11 cellular contexts compared by ENCODE assay signal in genomic region chr1:42947965-42948732, GRCh38. TPM values are rescaled to one million over a fixed set of nuclear protein-coding genes. Genes with fewer than 3 reads are reported as not detected.
DNase-seq lines count a peak whose midpoint lies in the region; ATAC-seq and TF ChIP-seq lines count a peak whose summit lies in the region.
"Had no signal": no experiment of that assay in that cellular context is flagged by ENCODE, and none has a peak within 500 bp of the region (broad histone marks: within the 10 kb centered on the region; RNA-seq: fewer than 3 reads in every experiment).

No MANE protein-coding gene starts in this region.

- intact Hi-C loops in CD4-positive, alpha-beta memory T cell (cut with micrococcal nuclease) = no loop called here
- intact Hi-C loops in mammary epithelial cell (cut with micrococcal nuclease) = no loop called here

- no peaks in the 10 kb centered on the region for H3K9me3 Mint-ChIP-seq in CD4-positive, alpha-beta memory T cell
- no peaks in the 10 kb centered on the region for H3K9me3 Mint-ChIP-seq in osteocyte (ENCODE audit: unreplicated experiment)

- H3K27ac ChIP-seq in CD4-positive, alpha-beta memory T cell (ENCODE audit: low read depth, low read length) = no peak overlapping the region
- H3K27ac ChIP-seq in HUES64 (ENCODE audit: low read depth, low read length) (0 out of 2 replicates have a peak overlapping the region, but pooled peaks have one; percentile 11), mammary epithelial cell (ENCODE audit: insufficient read depth, low read depth, low read length) (peak overlapping the region; percentile 9)

- TF ChIP-seq CTCF in mammary epithelial cell (conservative IDR thresholded peaks at IDR 0.05 in 1 of 2, IDR thresholded peaks at IDR 0.05 in 1 of 2; ENCODE audit: extremely low read depth in 1 of 2, insufficient read depth in 1 of 2, low read depth in 1 of 2, low read length in 2 of 2) (no peak), osteocyte (IDR thresholded peaks at IDR 0.05) (no peak)

- DNase-seq in CD4-positive, alpha-beta memory T cell = no peak
- no peak for DNase-seq in mammary epithelial cell
- no peak for DNase-seq in osteocyte (ENCODE audit: extremely low spot score, unreplicated experiment)
- DNase-seq: activated CD4-positive, alpha-beta T cell treated with anti-CD3 and anti-CD28 coated beads for 1 hour; hypothalamus; SHP77; sigmoid colon had no signal

- H3K4me3 Mint-ChIP-seq in CD4-positive, alpha-beta memory T cell = peak overlapping the region in 3 of 8 donors; percentile 22 to 35 (median 29)
- H3K4me3 Mint-ChIP-seq in osteocyte (ENCODE audit: unreplicated experiment) = no peak overlapping the region

- H3K9ac ChIP-seq in HUES64 (ENCODE audit: low read depth, low read length) (no peak overlapping the region), mammary epithelial cell (ENCODE audit: insufficient read depth, low read length) (no peak overlapping the region)

- peaks cover 10 to 19% of the 10 kb centered on the region in 2 donors for H3K36me3 Mint-ChIP-seq in CD4-positive, alpha-beta memory T cell
- H3K36me3 Mint-ChIP-seq in osteocyte (ENCODE audit: unreplicated experiment) = peaks cover 16% of the 10 kb centered on the region

- no peak overlapping the region for H2AFZ ChIP-seq in mammary epithelial cell (ENCODE audit: low read depth, low read length)

- CTCF ChIA-PET in CD4-positive, alpha-beta memory T cell (lab: Charles Lee; ENCODE audit: partially characterized antibody) = interaction anchor here (1.3 to 1.9 kb wide), 3 partner anchors 11 to 35 kb away, joined by 3 to 7 read pairs (median 4); no protein-coding TSS in a partner anchor
- CTCF ChIA-PET in mammary epithelial cell (lab: Charles Lee; ENCODE audit: low non-redundant PET) = interaction anchor here (0.6 kb wide), 1 partner anchor 9 kb away, joined by 7 read pairs; no protein-coding TSS in a partner anchor

- H3K9me3 ChIP-seq in CD4-positive, alpha-beta memory T cell (ENCODE audit: control insufficient read depth in 1 of 2, low read length in 2 of 2) = no peaks in the 10 kb centered on the region
- no peaks in the 10 kb centered on the region for H3K9me3 ChIP-seq in HUES64 (ENCODE audit: insufficient read depth, low read depth, low read length)
- no peaks in the 10 kb centered on the region for H3K9me3 ChIP-seq in mammary epithelial cell (replicated peaks; ENCODE audit: insufficient read depth, low read length)
- H3K9me3 ChIP-seq: sigmoid colon had no signal

- no TSS peak for BruUV-seq in mammary epithelial cell (replicated peaks; lab: Mats Ljungman, UMichigan)

- no peaks in the 10 kb centered on the region for H4K20me1 ChIP-seq in mammary epithelial cell (ENCODE audit: insufficient read depth, low read length)

- peaks cover 95% of the 10 kb centered on the region for H3K4me1 ChIP-seq in CD4-positive, alpha-beta memory T cell (ENCODE audit: insufficient read depth, low read length)
- H3K4me1 ChIP-seq in HUES64 (ENCODE audit: insufficient read depth, low read length) (peaks cover 45% of the 10 kb centered on the region), mammary epithelial cell (ENCODE audit: insufficient read depth, low read length) (peaks cover 95% of the 10 kb centered on the region)

- H3K4me3 ChIP-seq in CD4-positive, alpha-beta memory T cell (ENCODE audit: low read length in 2 of 2) = no peak overlapping the region
- no peak overlapping the region for H3K4me3 ChIP-seq in HUES64 (ENCODE audit: low read length)
- H3K4me3 ChIP-seq in mammary epithelial cell (replicated peaks in 1 of 3; ENCODE audit: insufficient read depth in 1 of 3, low read depth in 2 of 3, low read length in 3 of 3) = no peak overlapping the region
- H3K4me3 ChIP-seq: sigmoid colon had no signal

- no peaks in the 10 kb centered on the region for H3K27me3 ChIP-seq in CD4-positive, alpha-beta memory T cell (ENCODE audit: insufficient read depth, low read length)
- no peaks in the 10 kb centered on the region for H3K27me3 ChIP-seq in HUES64 (ENCODE audit: insufficient read depth, low read length)
- no peaks in the 10 kb centered on the region for H3K27me3 ChIP-seq in mammary epithelial cell (ENCODE audit: insufficient read depth, low read length)
- H3K27me3 ChIP-seq: sigmoid colon had no signal

- dilution Hi-C loops in mammary epithelial cell (cut with HindIII; ENCODE audit: low sequenced_read_pairs) = no loop called here

- in situ Hi-C loops in mammary epithelial cell (cut with MboI; ENCODE audit: low sequenced_read_pairs in 2 of 2) = no loop called here

- H3K4me1 Mint-ChIP-seq in CD4-positive, alpha-beta memory T cell = peaks cover 74 to 98% (median 88%) of the 10 kb centered on the region in 4 donors
- H3K4me1 Mint-ChIP-seq in osteocyte (ENCODE audit: unreplicated experiment) = peaks cover 98% of the 10 kb centered on the region

- H3K4me2 ChIP-seq in mammary epithelial cell (ENCODE audit: insufficient read depth, low read depth, low read length) = no peak overlapping the region

- peak overlapping the region; percentile 10 to 80 (median 64) for H3K27ac Mint-ChIP-seq in CD4-positive, alpha-beta memory T cell
- peak overlapping the region; percentile 60 for H3K27ac Mint-ChIP-seq in osteocyte (ENCODE audit: unreplicated experiment)

- peaks cover under 1% of the 10 kb centered on the region for H3K36me3 ChIP-seq in CD4-positive, alpha-beta memory T cell (ENCODE audit: insufficient read depth, low read length)
- H3K36me3 ChIP-seq in HUES64 (ENCODE audit: insufficient read depth, low read length) = peaks cover 89% of the 10 kb centered on the region
- H3K36me3 ChIP-seq in mammary epithelial cell (ENCODE audit: insufficient read depth, low read length) = peaks cover 22% of the 10 kb centered on the region
- H3K36me3 ChIP-seq: sigmoid colon had no signal

- peaks cover 99% of the 10 kb centered on the region for H3K79me2 ChIP-seq in mammary epithelial cell (ENCODE audit: insufficient read depth, low read length)

- no peaks in the 10 kb centered on the region for H3K27me3 Mint-ChIP-seq in CD4-positive, alpha-beta memory T cell
- no peaks in the 10 kb centered on the region for H3K27me3 Mint-ChIP-seq in osteocyte (ENCODE audit: unreplicated experiment)

- POLR2A ChIA-PET in CD4-positive, alpha-beta memory T cell (lab: Charles Lee; ENCODE audit: partially characterized antibody) = interaction anchor here (1.5 to 23.8 kb wide), 3 partner anchors 4 to 24 kb away, joined by 6 to 555 read pairs (median 555); partner anchors contain the start of gene SLC2A1

- WGBS in HUES64 = 81% methylated on average over 11 of the region's 13 CpGs
- 91% methylated on average over 12 of the region's 13 CpGs for WGBS in mammary epithelial cell (ENCODE audit: low coverage, missing lambda C conversion rate)

- ATAC-seq in HG03432 (IDR thresholded peaks at IDR 0.05; ENCODE audit: unreplicated experiment) = no peak
- no peak for ATAC-seq in GM19023 (IDR thresholded peaks at IDR 0.05; ENCODE audit: unreplicated experiment)
- ATAC-seq in activated CD4-positive, CD25-positive, alpha-beta regulatory T cell treated with anti-CD3 and anti-CD28 coated beads, Interleukin-2, amount 50 U/mL, for 24 hours = no peak

RNA-seq across cellular contexts. Expression of gene SLC2A1, which starts 10.5 kb away (rescaled TPM):
- total RNA-seq in CD4-positive, alpha-beta memory T cell = 10 to 100 TPM; 57.5 to 58.4 TPM
- 10 to 100 TPM; 22.7 to 29.9 TPM for polyA plus RNA-seq in CD4-positive, alpha-beta memory T cell
- polyA plus RNA-seq in HUES64 (2013, experiment 1 of 2) = 201 TPM
- 227 TPM for polyA plus RNA-seq in HUES64 (2013, experiment 2 of 2)
- total RNA-seq in mammary epithelial cell (100 to 1,000 TPM; 471 to 738 TPM), osteocyte (200 and 236 TPM in 2 replicates)
- 404 TPM for polyA plus RNA-seq in mammary epithelial cell
- polyA minus RNA-seq in mammary epithelial cell = 456 TPM
